ENCODE assay signal across 24 cellular contexts in the genomic region with DNA sequence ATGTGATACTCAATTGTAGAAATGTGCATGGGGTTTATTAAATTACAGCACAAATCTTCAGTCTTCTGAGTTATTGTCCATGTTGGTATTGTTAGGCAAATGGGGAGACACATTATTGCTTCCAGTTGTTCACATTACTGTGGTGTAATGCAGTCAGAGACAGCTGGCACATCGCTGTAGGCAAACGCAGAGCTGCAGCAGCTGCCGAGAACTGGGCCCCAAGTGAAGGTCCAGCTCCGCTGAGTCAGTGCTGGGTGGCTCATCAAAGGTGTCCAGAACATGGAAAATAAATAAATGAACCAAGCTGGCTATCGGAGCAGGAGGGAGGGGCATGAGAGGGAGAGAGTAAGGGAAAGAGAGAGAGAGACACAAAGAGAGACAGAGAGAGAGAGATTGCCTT.
"Had no signal": no experiment of that assay in that cellular context is flagged by ENCODE, and none has a peak within 500 bp of the region (broad histone marks: within the 10 kb centered on the region; RNA-seq: fewer than 3 reads in every experiment).

No MANE protein-coding gene starts in this region.

- H3K9ac ChIP-seq: neural progenitor cell had no signal

- H3K4me2 ChIP-seq: neural progenitor cell had no signal

- H3K4me1 Mint-ChIP-seq: activated CD4-positive, alpha-beta T cell treated with anti-CD3 and anti-CD28 coated beads for 36 hours; naive thymus-derived CD8-positive, alpha-beta T cell; neural progenitor cell; stimulated activated naive B cell treated with anti-CD40 and anti-IgM and Interleukin-4, amounts not matched to agents 10 μg/mL and 1 μg/mL and 100 μg/mL, for 72 hours had no signal

- H3K27ac ChIP-seq: epithelial cell of prostate, esophagus squamous epithelium, left ventricle myocardium inferior, neural progenitor cell, right atrium auricular region, stomach, transverse colon had no signal

- H3K27me3 ChIP-seq: esophagus squamous epithelium, neural progenitor cell, right atrium auricular region, stomach, transverse colon had no signal

- H3K4me3 Mint-ChIP-seq: activated CD4-positive, alpha-beta T cell treated with anti-CD3 and anti-CD28 coated beads for 36 hours; activated naive CD8-positive, alpha-beta T cell; activated T-cell treated with anti-CD3 and anti-CD28 coated beads, Interleukin-2, amount 50 U/mL, for 72 hours; naive thymus-derived CD8-positive, alpha-beta T cell; neural progenitor cell; stimulated activated naive B cell treated with anti-CD40 and anti-IgM and Interleukin-4, amounts not matched to agents 10 μg/mL and 1 μg/mL and 100 μg/mL, for 72 hours had no signal

- H2AFZ ChIP-seq: neural progenitor cell had no signal

- H3K4me3 ChIP-seq: esophagus squamous epithelium, left ventricle myocardium inferior, lung, neural progenitor cell, right atrium auricular region, stomach, transverse colon had no signal

- H3K27ac Mint-ChIP-seq: activated CD4-positive, alpha-beta T cell treated with anti-CD3 and anti-CD28 coated beads for 36 hours; activated naive CD8-positive, alpha-beta T cell; activated T-cell treated with anti-CD3 and anti-CD28 coated beads, Interleukin-2, amount 50 U/mL, for 72 hours; neural progenitor cell; stimulated activated naive B cell treated with anti-CD40 and anti-IgM and Interleukin-4, amounts not matched to agents 10 μg/mL and 1 μg/mL and 100 μg/mL, for 72 hours had no signal

- H3K4me1 ChIP-seq: esophagus squamous epithelium, left ventricle myocardium inferior, neural progenitor cell, right atrium auricular region, stomach, transverse colon had no signal

- H3K36me3 ChIP-seq: esophagus squamous epithelium, left ventricle myocardium inferior, neural progenitor cell, right atrium auricular region, stomach, transverse colon had no signal

- H3K36me3 Mint-ChIP-seq: activated naive CD8-positive, alpha-beta T cell; naive thymus-derived CD8-positive, alpha-beta T cell; neural progenitor cell; stimulated activated naive B cell treated with anti-CD40 and anti-IgM and Interleukin-4, amounts not matched to agents 10 μg/mL and 1 μg/mL and 100 μg/mL, for 72 hours had no signal

- H3K9me3 Mint-ChIP-seq: activated T-cell treated with anti-CD3 and anti-CD28 coated beads, Interleukin-2, amount 50 U/mL, for 72 hours; naive thymus-derived CD8-positive, alpha-beta T cell; neural progenitor cell had no signal

- DNase-seq: activated CD4-positive, alpha-beta T cell treated with anti-CD3 and anti-CD28 coated beads for 36 hours; activated CD4-positive, CD25-positive, alpha-beta regulatory T cell; activated naive CD4-positive, alpha-beta T cell; activated T-cell treated with anti-CD3 and anti-CD28 coated beads for 4 hours; activated T-cell treated with anti-CD3 and anti-CD28 coated beads, Interleukin-2, amount 50 U/mL, for 72 hours; anterior cingulate cortex; dermis blood vessel endothelial cell; effector CD4-positive, alpha-beta T cell; esophagus squamous epithelium; foreskin melanocyte; islet precursor cell; left ventricle myocardium inferior; naive thymus-derived CD8-positive, alpha-beta T cell; occipital lobe; stimulated activated CD4-positive, alpha-beta T cell treated with anti-CD3 and anti-CD28 coated beads, Interleukin-15, amount 100 ng/mL, for 24 hours; stimulated activated CD4-positive, alpha-beta T cell treated with anti-CD3 and anti-CD28 coated beads, Interleukin-2, amount 100 ng/mL, for 24 hours; stimulated activated naive B cell treated with anti-CD40 and anti-IgM and Interleukin-4, amounts not matched to agents 10 μg/mL and 1 μg/mL and 100 μg/mL, for 72 hours; stomach; transverse colon had no signal

- H3K9me3 ChIP-seq: esophagus squamous epithelium, right atrium auricular region, stomach, transverse colon had no signal
